In the genomic region with DNA sequence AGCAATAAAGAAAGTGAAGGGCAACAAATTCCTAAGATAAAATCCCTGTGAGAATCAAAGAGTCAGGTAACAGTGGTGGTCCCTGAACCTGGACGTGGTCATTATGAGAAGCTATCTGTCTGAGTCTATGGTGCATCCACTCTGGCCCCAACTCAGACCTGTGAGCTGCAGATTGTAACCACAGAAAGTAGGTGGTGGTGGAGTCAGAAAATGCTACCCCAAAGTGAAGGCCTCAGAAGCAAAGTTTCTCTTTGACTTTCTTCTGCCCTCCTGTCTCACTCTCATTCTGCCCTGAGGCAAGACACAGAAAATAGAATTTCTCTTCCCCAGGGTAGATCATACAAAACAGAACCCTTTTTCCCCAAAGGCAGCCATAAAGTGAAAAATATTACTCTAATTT, we compare ENCODE assay signal across 16 cellular contexts.
DNase-seq lines count a peak whose midpoint lies in the region; ATAC-seq and TF ChIP-seq lines count a peak whose summit lies in the region.
"Had no signal": no experiment of that assay in that cellular context is flagged by ENCODE, and none has a peak within 500 bp of the region (broad histone marks: within the 10 kb centered on the region; RNA-seq: fewer than 3 reads in every experiment).

No MANE protein-coding gene starts in this region.

- DNase-seq in GM12865 (ENCODE audit: low read depth) (peak; percentile 62), UCSD-AML1 (lab: John Stamatoyannopoulos, UW; ENCODE audit: unreplicated experiment) (no peak), posterior vena cava (ENCODE audit: low spot score) (no peak), thyroid gland (no peak), adrenal gland (no peak)
- DNase-seq: activated CD4-positive, alpha-beta T cell treated with anti-CD3 and anti-CD28 coated beads, Interleukin-2, amount 50 U/mL, for 4 hours; activated gamma-delta T cell treated with Interleukin-2 at 50 U/mL for 16 hours; NCI-H1092; NCI-H524; stimulated activated CD4-positive, alpha-beta T cell treated with anti-CD3 and anti-CD28 coated beads, Interleukin-15, amount 100 ng/mL, for 24 hours; T-helper 17 cell; uterus had no signal

- intact Hi-C loops in posterior vena cava (cut with DNase I) (no loop called here), thyroid gland (cut with DNase I) (no loop called here), adrenal gland (cut with DNase I) (no loop called here)

- no peak overlapping the region for H3K4me3 ChIP-seq in GM12865 (ENCODE audit: low read depth, low read length)
- no peak overlapping the region for H3K4me3 ChIP-seq in thyroid gland (replicated peaks in 1 of 3)
- H3K4me3 ChIP-seq in adrenal gland, result no peak overlapping the region
- H3K4me3 ChIP-seq: uterus had no signal

- H3K27me3 ChIP-seq in thyroid gland (no peaks in the 10 kb centered on the region), adrenal gland (no peaks in the 10 kb centered on the region)
- H3K27me3 ChIP-seq: uterus had no signal

- WGBS in thyroid gland, 2 donors, result 87 to 90% methylated on average over 1 of the region's 1 CpG
- 55 to 81% (median 76%) methylated on average over 1 of the region's 1 CpG for WGBS in adrenal gland, 4 donors

- ATAC-seq in GM19395 (IDR thresholded peaks at IDR 0.05; ENCODE audit: unreplicated experiment) (peak; percentile 89), HG02763 (IDR thresholded peaks at IDR 0.05; ENCODE audit: unreplicated experiment) (peak; percentile 87), HG03432 (IDR thresholded peaks at IDR 0.05; ENCODE audit: unreplicated experiment) (peak; percentile 93)
- ATAC-seq: T-helper 17 cell had no signal

- no peak for TF ChIP-seq CTCF in GM12865 (IDR thresholded peaks at IDR 0.05; ENCODE audit: insufficient read depth, low read depth, low read length, missing control alignments)
- TF ChIP-seq CTCF in thyroid gland (IDR thresholded peaks at IDR 0.05), result no peak
- no peak for TF ChIP-seq CTCF in adrenal gland (IDR thresholded peaks at IDR 0.05)

- H3K27ac ChIP-seq in thyroid gland (no peak overlapping the region), adrenal gland (no peak overlapping the region)
- H3K27ac ChIP-seq: parathyroid adenoma, uterus had no signal

- H3K9me3 ChIP-seq in thyroid gland (no peaks in the 10 kb centered on the region), adrenal gland (replicated peaks in 1 of 3) (no peaks in the 10 kb centered on the region)
- H3K9me3 ChIP-seq: uterus had no signal

- H3K4me1 ChIP-seq in thyroid gland (peaks cover 24 to 33% of the 10 kb centered on the region in 2 donors), adrenal gland (replicated peaks in 1 of 2) (no peaks in the 10 kb centered on the region)
- H3K4me1 ChIP-seq: parathyroid adenoma, uterus had no signal

- TF ChIP-seq POLR2A in thyroid gland (IDR thresholded peaks at IDR 0.05) (no peak), adrenal gland (IDR thresholded peaks at IDR 0.05) (no peak)

- H3K36me3 ChIP-seq in thyroid gland, result no peaks in the 10 kb centered on the region
- H3K36me3 ChIP-seq in adrenal gland (replicated peaks in 1 of 2), result no peaks in the 10 kb centered on the region
- H3K36me3 ChIP-seq: uterus had no signal
